ENCODE assay signal across 21 cellular contexts in genomic region chr1:202199141-202199889, GRCh38. TPM values are rescaled to one million over a fixed set of nuclear protein-coding genes. Genes with fewer than 3 reads are reported as not detected.
DNase-seq lines count a peak whose midpoint lies in the region; ATAC-seq and TF ChIP-seq lines count a peak whose summit lies in the region.
"Had no signal": no experiment of that assay in that cellular context is flagged by ENCODE, and none has a peak within 500 bp of the region (broad histone marks: within the 10 kb centered on the region; RNA-seq: fewer than 3 reads in every experiment).

No MANE protein-coding gene starts in this region.

- no peak for ATAC-seq in GM23338
- peak in 1 of 2 donors; percentile 10 for ATAC-seq in right cardiac atrium
- no peak for ATAC-seq in stimulated activated effector memory CD8-positive, alpha-beta T cell treated with anti-CD3 and anti-CD28 coated beads, Interleukin-12 subunit alpha, Interleukin-12 subunit beta, amount 100 ng/mL, for 72 hours
- ATAC-seq in HG03175 (IDR thresholded peaks at IDR 0.05; ENCODE audit: unreplicated experiment): no peak

- no peaks in the 10 kb centered on the region for H3K79me2 ChIP-seq in GM23338 (replicated peaks; ENCODE audit: insufficient read depth)

- intact Hi-C loops in right cardiac atrium (cut with DNase I): no loop called here

- no peak for TF ChIP-seq CTCF in GM23338 (conservative IDR thresholded peaks at IDR 0.05; ENCODE audit: low read depth in 2 of 2)

- DNase-seq in GM23338 (ENCODE audit: low spot score) (no peak), RPMI7951 (ENCODE audit: low read depth) (peak; percentile 71), right cardiac atrium (peak in 2 of 3 donors; percentile 60 to 78), islet precursor cell (no peak), foreskin melanocyte (no peak)
- no peak for DNase-seq in stimulated activated effector memory CD8-positive, alpha-beta T cell treated with anti-CD3 and anti-CD28 coated beads, Interleukin-12 subunit alpha, Interleukin-12 subunit beta, amount 100 ng/mL, for 72 hours (ENCODE audit: low spot score in 2 of 2)
- no peak for DNase-seq in activated CD8-positive, alpha-beta memory T cell treated with anti-CD3 and anti-CD28 coated beads, Interleukin-2, amount 50 U/mL, for 48 hours
- DNase-seq: activated naive CD8-positive, alpha-beta T cell treated with anti-CD3 and anti-CD28 coated beads, Interleukin-2, amount 10 ng/mL, durations not matched to agents 7 days and 5 days; activated T-cell treated with anti-CD3 and anti-CD28 coated beads, Interleukin-2, amount 50 U/mL, for 24 hours; DMS153; effector memory CD4-positive, alpha-beta T cell; hypothalamus; NCI-H1105 treated with DMSO at 0.1 percent for 48 hours; NCI-H2171 treated with DMSO at 0.1 percent for 48 hours; T-cell; testis had no signal

- no peak overlapping the region for H3K27ac Mint-ChIP-seq in GM23338
- H3K27ac Mint-ChIP-seq in stimulated activated effector memory CD8-positive, alpha-beta T cell treated with anti-CD3 and anti-CD28 coated beads, Interleukin-12 subunit alpha, Interleukin-12 subunit beta, amount 100 ng/mL, for 72 hours: peak overlapping the region; percentile 56
- H3K27ac Mint-ChIP-seq: activated naive CD8-positive, alpha-beta T cell treated with anti-CD3 and anti-CD28 coated beads, Interleukin-2, amount 10 ng/mL, durations not matched to agents 7 days and 5 days; activated T-cell treated with anti-CD3 and anti-CD28 coated beads, Interleukin-2, amount 50 U/mL, for 24 hours; H9 had no signal

- H3K27ac ChIP-seq in GM23338 (ENCODE audit: low read depth): no peak overlapping the region
- H3K27ac ChIP-seq in right cardiac atrium (ENCODE audit: low read length): peak overlapping the region; percentile 87
- H3K27ac ChIP-seq: KMS-11, testis had no signal

- H3K4me3 ChIP-seq in GM23338: no peak overlapping the region
- H3K4me3 ChIP-seq in right cardiac atrium (ENCODE audit: low read length): no peak overlapping the region
- H3K4me3 ChIP-seq: skin epidermis, testis had no signal

- H3K36me3 Mint-ChIP-seq in GM23338 (ENCODE audit: low read depth): no peaks in the 10 kb centered on the region
- H3K36me3 Mint-ChIP-seq in stimulated activated effector memory CD8-positive, alpha-beta T cell treated with anti-CD3 and anti-CD28 coated beads, Interleukin-12 subunit alpha, Interleukin-12 subunit beta, amount 100 ng/mL, for 72 hours: no peaks in the 10 kb centered on the region
- H3K36me3 Mint-ChIP-seq: activated naive CD8-positive, alpha-beta T cell treated with anti-CD3 and anti-CD28 coated beads, Interleukin-2, amount 10 ng/mL, durations not matched to agents 7 days and 5 days; T-cell had no signal

- H3K27me3 ChIP-seq in GM23338 (ENCODE audit: insufficient read depth) (peaks cover 16% of the 10 kb centered on the region), right cardiac atrium (ENCODE audit: control insufficient read depth, insufficient read depth) (no peaks in the 10 kb centered on the region)
- H3K27me3 ChIP-seq: testis had no signal

- H3K4me3 Mint-ChIP-seq in GM23338: no peak overlapping the region
- H3K4me3 Mint-ChIP-seq in stimulated activated effector memory CD8-positive, alpha-beta T cell treated with anti-CD3 and anti-CD28 coated beads, Interleukin-12 subunit alpha, Interleukin-12 subunit beta, amount 100 ng/mL, for 72 hours: peak overlapping the region; percentile 6
- H3K4me3 Mint-ChIP-seq: activated naive CD8-positive, alpha-beta T cell treated with anti-CD3 and anti-CD28 coated beads, Interleukin-2, amount 10 ng/mL, durations not matched to agents 7 days and 5 days; activated T-cell treated with anti-CD3 and anti-CD28 coated beads, Interleukin-2, amount 50 U/mL, for 24 hours; H9 had no signal

- H3K9me2 ChIP-seq in GM23338 (ENCODE audit: insufficient read depth): no peaks in the 10 kb centered on the region

- H2AFZ ChIP-seq in GM23338: peak overlapping the region; percentile 49; the same call in 1 of the 2 replicates

- peaks cover 3% of the 10 kb centered on the region; the same call in 1 of the 3 replicates for H3K4me1 Mint-ChIP-seq in GM23338
- H3K4me1 Mint-ChIP-seq in stimulated activated effector memory CD8-positive, alpha-beta T cell treated with anti-CD3 and anti-CD28 coated beads, Interleukin-12 subunit alpha, Interleukin-12 subunit beta, amount 100 ng/mL, for 72 hours: peaks cover 70% of the 10 kb centered on the region

- H3K4me2 ChIP-seq in GM23338: no peak overlapping the region
- H3K4me2 ChIP-seq: KMS-11 had no signal

- no peaks in the 10 kb centered on the region for H3K9me3 ChIP-seq in right cardiac atrium (ENCODE audit: control insufficient read depth, low read length)
- H3K9me3 ChIP-seq: testis had no signal

- H3K4me1 ChIP-seq in GM23338 (ENCODE audit: insufficient read depth): peaks cover 4% of the 10 kb centered on the region; the same call in 1 of the 2 replicates
- H3K4me1 ChIP-seq in right cardiac atrium (ENCODE audit: control insufficient read depth, insufficient read depth, low read length): no peaks in the 10 kb centered on the region
- H3K4me1 ChIP-seq: testis had no signal

- 45% methylated on average over 16 of the region's 16 CpGs for WGBS in right cardiac atrium

- peaks cover 25% of the 10 kb centered on the region for H3K27me3 Mint-ChIP-seq in GM23338 (ENCODE audit: insufficient read depth, low read depth, poor library complexity)

- H4K20me1 ChIP-seq in GM23338 (replicated peaks; ENCODE audit: insufficient read depth): no peaks in the 10 kb centered on the region

- H3K9me3 Mint-ChIP-seq in GM23338: no peaks in the 10 kb centered on the region
- H3K9me3 Mint-ChIP-seq in stimulated activated effector memory CD8-positive, alpha-beta T cell treated with anti-CD3 and anti-CD28 coated beads, Interleukin-12 subunit alpha, Interleukin-12 subunit beta, amount 100 ng/mL, for 72 hours: no peaks in the 10 kb centered on the region
- H3K9me3 Mint-ChIP-seq: activated naive CD8-positive, alpha-beta T cell treated with anti-CD3 and anti-CD28 coated beads, Interleukin-2, amount 10 ng/mL, durations not matched to agents 7 days and 5 days; activated T-cell treated with anti-CD3 and anti-CD28 coated beads, Interleukin-2, amount 50 U/mL, for 24 hours; H9; T-cell had no signal

- H3F3A ChIP-seq in GM23338 (replicated peaks; ENCODE audit: low read depth): no peaks in the 10 kb centered on the region

- H3K36me3 ChIP-seq in GM23338 (ENCODE audit: insufficient read depth): no peaks in the 10 kb centered on the region

TF ChIP-seq in GM23338, 12 proteins besides CTCF, POLR2A, EP300 and RAD21 (continues in another document):
- TF ChIP-seq ZNF331 (CRISPR knock-in tag; IDR thresholded peaks at IDR 0.05; ENCODE audit: low read depth): no peak
- no peak for TF ChIP-seq EZH2phosphoT487 (IDR thresholded peaks at IDR 0.05; ENCODE audit: unreplicated experiment)
- TF ChIP-seq ZNF114 (CRISPR knock-in tag; IDR thresholded peaks at IDR 0.05): no peak
- TF ChIP-seq STAT1 (IDR thresholded peaks at IDR 0.05; ENCODE audit: unreplicated experiment): no peak
- TF ChIP-seq NANOG (IDR thresholded peaks at IDR 0.05; ENCODE audit: borderline replicate concordance): no peak
- TF ChIP-seq EZH2 (IDR thresholded peaks at IDR 0.05; ENCODE audit: low read depth, unreplicated experiment): no peak

RNA-seq across cellular contexts. Expression of gene LGR6, which starts 5.7 kb away (rescaled TPM):
- 0.58 and 0.66 TPM in 2 replicates for total RNA-seq in GM23338 (2014; rRNA removed; shearing (Covaris generic))
- 0.89 and 0.96 TPM in 2 replicates for polyA plus RNA-seq in GM23338 (2016; fragmentation: Nextera tagmentation; extraction: Ambion mirVana)
- 30.3 and 33.4 TPM in 2 replicates for total RNA-seq in RPMI7951 (2014; rRNA removed; shearing (Covaris generic))
- 10 to 100 TPM; 22.4 to 52.7 (median 35.8) TPM for total RNA-seq in right cardiac atrium
- polyA plus RNA-seq in right cardiac atrium: 22.5 TPM
- total RNA-seq: bronchial epithelial cell had no signal

RNA-seq across cellular contexts. Expression of gene PTPN7, which starts 38.9 kb away (rescaled TPM):
- total RNA-seq in GM23338 (2014; rRNA removed; shearing (Covaris generic)): 0.12 TPM in 1 of 2 replicates, not detected in the other
- polyA plus RNA-seq in GM23338 (2016; fragmentation: Nextera tagmentation; extraction: Ambion mirVana): 0.33 TPM in 1 of 2 replicates, not detected in the other
- not detected in 2 replicates for total RNA-seq in RPMI7951 (2014; rRNA removed; shearing (Covaris generic))
- 1 to 10 TPM in 1 of 4 donors, under 1 TPM in 3; 0.28 to 1.7 (median 0.66) TPM for total RNA-seq in right cardiac atrium
- 0.29 TPM for polyA plus RNA-seq in right cardiac atrium
- total RNA-seq: bronchial epithelial cell had no signal

RNA-seq across cellular contexts. Expression of gene ARL8A, which starts 54.8 kb away (rescaled TPM):
- total RNA-seq in GM23338 (2014; rRNA removed; shearing (Covaris generic)): 29.7 and 30.3 TPM in 2 replicates
- 28.5 and 32.7 TPM in 2 replicates for polyA plus RNA-seq in GM23338 (2016; fragmentation: Nextera tagmentation; extraction: Ambion mirVana)
- total RNA-seq in RPMI7951 (2014; rRNA removed; shearing (Covaris generic)): 15.7 and 18.9 TPM in 2 replicates
- 10 to 100 TPM; 60.9 to 75.3 (median 66.7) TPM for total RNA-seq in right cardiac atrium
- 32.0 TPM for polyA plus RNA-seq in right cardiac atrium

Comparison
In these comparisons a context has a peak if more than half of its experiments do, and no peak if none do; other contexts are left out.
1. DNase-seq: peak in RPMI7951 (single experiment) and right cardiac atrium (2 of 3); none in GM23338 (single experiment), stimulated activated effector memory CD8-positive, alpha-beta T cell treated with anti-CD3 and anti-CD28 coated beads, Interleukin-12 subunit alpha, Interleukin-12 subunit beta, amount 100 ng/mL, for 72 hours (0 of 2), activated CD8-positive, alpha-beta memory T cell treated with anti-CD3 and anti-CD28 coated beads, Interleukin-2, amount 50 U/mL, for 48 hours (single experiment), islet precursor cell (single experiment) and foreskin melanocyte (single experiment).
2. RNA of gene LGR6, which starts 5.7 kb away (total RNA-seq): 22.4 to 52.7 TPM in right cardiac atrium and 30.3 to 33.4 TPM in RPMI7951; 0.58 to 0.66 TPM in GM23338; every median in the first group is over 10 times any median in the second.